ENCODE assay signal across 20 cellular contexts in genomic region chr4:107317596-107317995, GRCh38.
"Had no signal": no experiment of that assay in that cellular context is flagged by ENCODE, and none has a peak within 500 bp of the region (broad histone marks: within the 10 kb centered on the region; RNA-seq: fewer than 3 reads in every experiment).

No MANE protein-coding gene starts in this region.

- H3K27ac Mint-ChIP-seq: activated CD8-positive, alpha-beta memory T cell treated with anti-CD3 and anti-CD28 coated beads, Interleukin-2, amount 10 ng/mL, durations not matched to agents 7 days and 5 days; neural progenitor cell; stimulated activated effector memory CD8-positive, alpha-beta T cell treated with anti-CD3 and anti-CD28 coated beads, Interleukin-12 subunit alpha, Interleukin-12 subunit beta, amount 100 ng/mL, for 72 hours had no signal

- H3K4me3 Mint-ChIP-seq: activated CD8-positive, alpha-beta memory T cell treated with anti-CD3 and anti-CD28 coated beads, Interleukin-2, amount 10 ng/mL, durations not matched to agents 7 days and 5 days; neural progenitor cell; stimulated activated effector memory CD8-positive, alpha-beta T cell treated with anti-CD3 and anti-CD28 coated beads, Interleukin-12 subunit alpha, Interleukin-12 subunit beta, amount 100 ng/mL, for 72 hours had no signal

- H3K9me3 ChIP-seq: adrenal gland, body of pancreas, esophagus squamous epithelium, gastrocnemius medialis, lower lobe of right lung, pancreas, thoracic aorta had no signal

- H3K36me3 Mint-ChIP-seq: activated CD8-positive, alpha-beta memory T cell treated with anti-CD3 and anti-CD28 coated beads, Interleukin-2, amount 10 ng/mL, durations not matched to agents 7 days and 5 days; neural progenitor cell; stimulated activated effector memory CD8-positive, alpha-beta T cell treated with anti-CD3 and anti-CD28 coated beads, Interleukin-12 subunit alpha, Interleukin-12 subunit beta, amount 100 ng/mL, for 72 hours had no signal

- H3K4me1 Mint-ChIP-seq: activated CD8-positive, alpha-beta memory T cell treated with anti-CD3 and anti-CD28 coated beads, Interleukin-2, amount 10 ng/mL, durations not matched to agents 7 days and 5 days; neural progenitor cell; stimulated activated effector memory CD8-positive, alpha-beta T cell treated with anti-CD3 and anti-CD28 coated beads, Interleukin-12 subunit alpha, Interleukin-12 subunit beta, amount 100 ng/mL, for 72 hours had no signal

- H3K4me3 ChIP-seq: adrenal gland, body of pancreas, esophagus squamous epithelium, gastrocnemius medialis, heart right ventricle, lower lobe of right lung, neural progenitor cell, pancreas, thoracic aorta had no signal

- H3K9me3 Mint-ChIP-seq: neural progenitor cell had no signal

- H3K27me3 ChIP-seq: adrenal gland, body of pancreas, esophagus squamous epithelium, gastrocnemius medialis, heart right ventricle, neural progenitor cell, pancreas had no signal

- H3K36me3 ChIP-seq: adrenal gland, esophagus squamous epithelium, gastrocnemius medialis, heart right ventricle, lower lobe of right lung, neural progenitor cell, pancreas, thoracic aorta had no signal

- H3K4me1 ChIP-seq: adrenal gland, body of pancreas, esophagus squamous epithelium, gastrocnemius medialis, heart right ventricle, lower lobe of right lung, neural progenitor cell, pancreas had no signal

- H3K27ac ChIP-seq: adrenal gland, body of pancreas, esophagus squamous epithelium, gastrocnemius medialis, heart right ventricle, lower lobe of right lung, neural progenitor cell, pancreas, thoracic aorta had no signal

- H3K27me3 Mint-ChIP-seq: activated CD8-positive, alpha-beta memory T cell treated with anti-CD3 and anti-CD28 coated beads, Interleukin-2, amount 10 ng/mL, durations not matched to agents 7 days and 5 days had no signal

- DNase-seq: activated CD4-positive, alpha-beta T cell treated with anti-CD3 and anti-CD28 coated beads, Interleukin-2, amount 50 U/mL, for 48 hours; activated CD8-positive, alpha-beta memory T cell treated with anti-CD3 and anti-CD28 coated beads, Interleukin-2, amount 10 ng/mL, durations not matched to agents 7 days and 5 days; activated naive CD4-positive, alpha-beta T cell treated with anti-CD3 and anti-CD28 coated beads, Interleukin-2, amount 50 U/mL, for 16 hours; activated T-cell treated with anti-CD3 and anti-CD28 coated beads, Interleukin-2, amount 50 U/mL, for 1 hour; adrenal gland; body of pancreas; central memory CD4-positive, alpha-beta T cell; cortex of kidney; effector CD8-positive, alpha-beta T cell; esophagus squamous epithelium; gastrocnemius medialis; heart right ventricle; left cardiac atrium; lower lobe of right lung; pancreas; T-helper 1 cell; T1000 had no signal
